Comparison of ENCODE assay signal across 1 cellular context in the genomic region with DNA sequence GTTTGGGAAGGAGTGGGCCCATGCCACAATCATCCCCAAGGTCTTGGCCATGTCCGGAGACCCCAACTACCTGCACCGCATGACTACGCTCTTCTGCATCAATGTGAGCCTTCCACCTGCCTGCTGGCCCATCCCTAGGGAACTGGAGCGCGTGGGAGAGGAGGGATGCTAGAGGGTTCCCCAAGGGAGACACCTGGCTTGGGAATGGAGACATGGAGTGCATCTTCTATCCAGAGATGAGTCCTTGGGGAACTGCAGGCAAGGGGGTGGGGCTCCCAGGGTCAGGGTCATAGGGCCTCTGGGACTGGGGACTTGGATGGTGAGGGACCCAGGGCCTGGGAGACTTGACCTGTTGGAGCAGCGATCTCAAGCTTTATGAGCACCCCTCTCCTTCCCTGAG.
TF ChIP-seq lines count a peak whose summit lies in the region.

No MANE protein-coding gene starts in this region.

TF ChIP-seq in HepG2, 621 proteins besides CTCF, POLR2A, EP300 and RAD21:
- TF ChIP-seq RBM22 (optimal IDR thresholded peaks at IDR 0.05; ENCODE audit: low read length) (peak; percentile 66), MBNL3 (CRISPR knock-in tag; conservative IDR thresholded peaks at IDR 0.05) (no peak), GATA4 (IDR thresholded peaks at IDR 0.05; ENCODE audit: borderline replicate concordance, low read depth) (no peak), SIN3B (IDR thresholded peaks at IDR 0.05; ENCODE audit: low read length) (no peak), NBN (conservative IDR thresholded peaks at IDR 0.05) (no peak)
